8 cellular contexts compared by ENCODE assay signal in the genomic region with DNA sequence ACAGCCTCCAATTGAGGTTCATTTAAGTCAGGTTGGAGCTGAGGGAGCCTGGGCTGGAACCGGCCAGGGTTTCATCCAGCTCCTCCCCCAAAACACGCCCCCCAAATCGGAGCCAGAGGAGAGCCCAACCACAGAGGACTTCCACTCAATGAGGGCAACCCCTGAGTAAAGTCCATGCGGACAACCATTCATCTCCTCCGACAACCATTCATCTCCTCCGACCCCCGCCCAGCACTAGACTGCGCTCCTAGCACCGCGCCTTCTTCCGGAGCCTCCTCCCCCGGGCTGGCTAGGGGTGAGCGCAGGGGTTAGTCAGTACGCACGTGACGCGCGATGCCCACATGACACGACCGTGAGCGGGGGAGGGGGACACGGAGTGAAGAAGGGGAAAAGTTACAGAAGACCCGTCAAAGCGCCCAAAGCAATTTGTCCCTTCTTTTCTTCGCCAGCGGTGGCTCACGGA. TPM values are rescaled to one million over a fixed set of nuclear protein-coding genes. Genes with fewer than 3 reads are reported as not detected.
A peak's percentile ranks its signal among the peaks of the same experiment; 100 is the strongest.
DNase-seq lines count a peak whose midpoint lies in the region; ATAC-seq and TF ChIP-seq lines count a peak whose summit lies in the region.

No MANE protein-coding gene starts in this region.

- H3K4me3 ChIP-seq in ectodermal cell (ENCODE audit: insufficient read depth, low read depth, low read length): peak overlapping the region; percentile 73

- H3K36me3 ChIP-seq in ectodermal cell (ENCODE audit: control insufficient read depth, insufficient read depth, low read length): no peaks in the 10 kb centered on the region

- no peak for ATAC-seq in GM18907 (IDR thresholded peaks at IDR 0.05; ENCODE audit: unreplicated experiment)

- intact Hi-C loops in activated CD4-positive, alpha-beta T cell treated with anti-CD3 and anti-CD28 coated beads, Interleukin-2, amount 10 ng/mL, durations not matched to agents 24 days and 14 days (cut with micrococcal nuclease): no loop called here

- H3K27me3 Mint-ChIP-seq in activated CD4-positive, alpha-beta T cell treated with anti-CD3 and anti-CD28 coated beads, Interleukin-2, amount 10 ng/mL, durations not matched to agents 24 days and 14 days: peaks cover 50% of the 10 kb centered on the region

- H3K27ac ChIP-seq in ectodermal cell (ENCODE audit: insufficient read depth, low read depth, low read length, poor library complexity, severe bottlenecking): no peak overlapping the region

- H3K4me1 Mint-ChIP-seq in activated CD4-positive, alpha-beta T cell treated with anti-CD3 and anti-CD28 coated beads, Interleukin-2, amount 10 ng/mL, durations not matched to agents 24 days and 14 days: peaks cover 7% of the 10 kb centered on the region

- peaks cover 4% of the 10 kb centered on the region for H3K4me1 ChIP-seq in ectodermal cell (ENCODE audit: control insufficient read depth, insufficient read depth, low read length)

- no peaks in the 10 kb centered on the region for H3K9me3 ChIP-seq in ectodermal cell (ENCODE audit: control insufficient read depth, low read length)

- no peaks in the 10 kb centered on the region for H3K9me3 Mint-ChIP-seq in activated CD4-positive, alpha-beta T cell treated with anti-CD3 and anti-CD28 coated beads, Interleukin-2, amount 10 ng/mL, durations not matched to agents 24 days and 14 days

- no peak overlapping the region for H3K27ac Mint-ChIP-seq in activated CD4-positive, alpha-beta T cell treated with anti-CD3 and anti-CD28 coated beads, Interleukin-2, amount 10 ng/mL, durations not matched to agents 24 days and 14 days

- no peak for DNase-seq in activated CD4-positive, alpha-beta T cell treated with anti-CD3 and anti-CD28 coated beads, Interleukin-2, amount 10 ng/mL, durations not matched to agents 24 days and 14 days
- DNase-seq in activated CD4-positive, alpha-beta T cell treated with anti-CD3 and anti-CD28 coated beads for 4 hours: no peak
- peak; percentile 96 for DNase-seq in left kidney (ENCODE audit: low read depth, low spot score)
- peak; percentile 17 for DNase-seq in stimulated activated CD8-positive, alpha-beta memory T cell treated with anti-CD3 and anti-CD28 coated beads, Interleukin-7, amount 100 ng/mL, for 24 hours (ENCODE audit: low read depth)
- no peak for DNase-seq in KG1 (lab: John Stamatoyannopoulos, UW)

- 0% methylated on average over 27 of the region's 27 CpGs for WGBS in ectodermal cell, 2 experiments

- H3K27me3 ChIP-seq in ectodermal cell (ENCODE audit: control insufficient read depth, insufficient read depth, low read length, poor library complexity, severe bottlenecking): peaks cover 64% of the 10 kb centered on the region

- H3K36me3 Mint-ChIP-seq in activated CD4-positive, alpha-beta T cell treated with anti-CD3 and anti-CD28 coated beads, Interleukin-2, amount 10 ng/mL, durations not matched to agents 24 days and 14 days (ENCODE audit: low read depth): no peaks in the 10 kb centered on the region

- H3K4me3 Mint-ChIP-seq in activated CD4-positive, alpha-beta T cell treated with anti-CD3 and anti-CD28 coated beads, Interleukin-2, amount 10 ng/mL, durations not matched to agents 24 days and 14 days: peak overlapping the region; percentile 50

TF ChIP-seq in PFSK-1, 5 proteins besides CTCF, POLR2A, EP300 and RAD21:
- peak; percentile 78; the same call in 1 of the 2 replicates for TF ChIP-seq SIN3A (IDR thresholded peaks at IDR 0.05; ENCODE audit: borderline replicate concordance, insufficient read depth, low read length)
- peak; percentile 61 for TF ChIP-seq TAF1 (IDR thresholded peaks at IDR 0.05; ENCODE audit: borderline replicate concordance, insufficient read depth, low read length)
- no peak for TF ChIP-seq FOXP2 (optimal IDR thresholded peaks at IDR 0.05; ENCODE audit: borderline replicate concordance, extremely low read depth, extremely low read length, insufficient read depth)
- peak; percentile 86 for TF ChIP-seq POLR2AphosphoS5 (IDR thresholded peaks at IDR 0.05; ENCODE audit: low read depth, low read length)
- TF ChIP-seq, protein P1, sequence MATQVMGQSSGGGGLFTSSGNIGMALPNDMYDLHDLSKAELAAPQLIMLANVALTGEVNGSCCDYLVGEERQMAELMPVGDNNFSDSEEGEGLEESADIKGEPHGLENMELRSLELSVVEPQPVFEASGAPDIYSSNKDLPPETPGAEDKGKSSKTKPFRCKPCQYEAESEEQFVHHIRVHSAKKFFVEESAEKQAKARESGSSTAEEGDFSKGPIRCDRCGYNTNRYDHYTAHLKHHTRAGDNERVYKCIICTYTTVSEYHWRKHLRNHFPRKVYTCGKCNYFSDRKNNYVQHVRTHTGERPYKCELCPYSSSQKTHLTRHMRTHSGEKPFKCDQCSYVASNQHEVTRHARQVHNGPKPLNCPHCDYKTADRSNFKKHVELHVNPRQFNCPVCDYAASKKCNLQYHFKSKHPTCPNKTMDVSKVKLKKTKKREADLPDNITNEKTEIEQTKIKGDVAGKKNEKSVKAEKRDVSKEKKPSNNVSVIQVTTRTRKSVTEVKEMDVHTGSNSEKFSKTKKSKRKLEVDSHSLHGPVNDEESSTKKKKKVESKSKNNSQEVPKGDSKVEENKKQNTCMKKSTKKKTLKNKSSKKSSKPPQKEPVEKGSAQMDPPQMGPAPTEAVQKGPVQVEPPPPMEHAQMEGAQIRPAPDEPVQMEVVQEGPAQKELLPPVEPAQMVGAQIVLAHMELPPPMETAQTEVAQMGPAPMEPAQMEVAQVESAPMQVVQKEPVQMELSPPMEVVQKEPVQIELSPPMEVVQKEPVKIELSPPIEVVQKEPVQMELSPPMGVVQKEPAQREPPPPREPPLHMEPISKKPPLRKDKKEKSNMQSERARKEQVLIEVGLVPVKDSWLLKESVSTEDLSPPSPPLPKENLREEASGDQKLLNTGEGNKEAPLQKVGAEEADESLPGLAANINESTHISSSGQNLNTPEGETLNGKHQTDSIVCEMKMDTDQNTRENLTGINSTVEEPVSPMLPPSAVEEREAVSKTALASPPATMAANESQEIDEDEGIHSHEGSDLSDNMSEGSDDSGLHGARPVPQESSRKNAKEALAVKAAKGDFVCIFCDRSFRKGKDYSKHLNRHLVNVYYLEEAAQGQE (IDR thresholded peaks at IDR 0.05; ENCODE audit: insufficient read depth in 1 of 2, low read depth in 2 of 2, low read length in 2 of 2): peak; percentile 29 to 69; a peak in 3 of 4 replicates

RNA-seq across cellular contexts. Expression of a gene that starts 1.4 kb away (rescaled TPM):
- 0.12 TPM in 2 replicates for total RNA-seq in activated CD4-positive, alpha-beta T cell treated with anti-CD3 and anti-CD28 coated beads, Interleukin-2, amount 10 ng/mL, durations not matched to agents 24 days and 14 days
- polyA plus RNA-seq in PFSK-1 (2012; ENCODE audit: insufficient read length, low read depth): 7.5 TPM
- polyA plus RNA-seq in ectodermal cell (2013, experiment 1 of 4): 3.0 TPM
- polyA plus RNA-seq in ectodermal cell (2013, experiment 2 of 4): 3.1 TPM
- 3.0 TPM for polyA plus RNA-seq in ectodermal cell (2013, experiment 3 of 4)
- 3.0 TPM for polyA plus RNA-seq in ectodermal cell (2013, experiment 4 of 4)

Comparison
In these comparisons a context has a peak if more than half of its experiments do, and no peak if none do; other contexts are left out.
1. DNase-seq: peak in left kidney (single experiment) and stimulated activated CD8-positive, alpha-beta memory T cell treated with anti-CD3 and anti-CD28 coated beads, Interleukin-7, amount 100 ng/mL, for 24 hours (single experiment); none in activated CD4-positive, alpha-beta T cell treated with anti-CD3 and anti-CD28 coated beads, Interleukin-2, amount 10 ng/mL, durations not matched to agents 24 days and 14 days (single experiment), activated CD4-positive, alpha-beta T cell treated with anti-CD3 and anti-CD28 coated beads for 4 hours (0 of 2) and KG1 (single experiment).